2 cellular contexts compared by ENCODE assay signal in genomic region chr3:66808891-66809578, GRCh38.
TF ChIP-seq lines count a peak whose summit lies in the region.

No MANE protein-coding gene starts in this region.

TF ChIP-seq in HCT116, 20 proteins besides CTCF, POLR2A, EP300 and RAD21 (continued from another document):
- TF ChIP-seq ZBTB33 (IDR thresholded peaks at IDR 0.05; ENCODE audit: extremely low read depth, insufficient replicate concordance, low read length) (no peak), SRF (IDR thresholded peaks at IDR 0.05; ENCODE audit: low read depth) (no peak), JUND (IDR thresholded peaks at IDR 0.05) (no peak), EZH2 (IDR thresholded peaks at IDR 0.05) (no peak), CBX3 (IDR thresholded peaks at IDR 0.05; ENCODE audit: low read depth) (no peak), MAX (IDR thresholded peaks at IDR 0.05) (no peak), ZFX (IDR thresholded peaks at IDR 0.05) (no peak), ELF1 (IDR thresholded peaks at IDR 0.05; ENCODE audit: borderline replicate concordance, low read depth) (no peak)
TF ChIP-seq in HCT116: peak in this region for 0.

TF ChIP-seq in liver, 16 proteins besides CTCF, POLR2A, EP300 and RAD21:
- TF ChIP-seq ZBTB33 (IDR thresholded peaks at IDR 0.05), result peak; percentile 16
- TF ChIP-seq NR2F2 (IDR thresholded peaks at IDR 0.05), result peak; percentile 50
- TF ChIP-seq REST (IDR thresholded peaks at IDR 0.05), result no peak
- TF ChIP-seq ATF3 (IDR thresholded peaks at IDR 0.05), result peak; percentile 55
- TF ChIP-seq FOXA1 (IDR thresholded peaks at IDR 0.05), result no peak
- peak; percentile 20 for TF ChIP-seq FOXA2 (IDR thresholded peaks at IDR 0.05)
- TF ChIP-seq GABPA (IDR thresholded peaks at IDR 0.05 in 1 of 2, conservative IDR thresholded peaks at IDR 0.05 in 1 of 2), result peak in 1 of 2 donors; percentile 21
- TF ChIP-seq MAX (IDR thresholded peaks at IDR 0.05), result peak; percentile 67
- TF ChIP-seq EGR1 (IDR thresholded peaks at IDR 0.05; ENCODE audit: low read depth in 2 of 2), result peak in 1 of 2 donors; percentile 41
- TF ChIP-seq SP1 (IDR thresholded peaks at IDR 0.05), result peak; percentile 92
- peak; percentile 57 for TF ChIP-seq YY1 (IDR thresholded peaks at IDR 0.05)
- peak; percentile 33 for TF ChIP-seq TAF1 (conservative IDR thresholded peaks at IDR 0.05)
- TF ChIP-seq HNF4G (IDR thresholded peaks at IDR 0.05), result no peak
- peak; percentile 83 to 85 for TF ChIP-seq HNF4A (conservative IDR thresholded peaks at IDR 0.05)
- TF ChIP-seq RXRA (IDR thresholded peaks at IDR 0.05), result peak; percentile 94 to 97
- TF ChIP-seq JUND (IDR thresholded peaks at IDR 0.05), result peak; percentile 60 to 70
